25 cellular contexts compared by ENCODE assay signal in the genomic region with DNA sequence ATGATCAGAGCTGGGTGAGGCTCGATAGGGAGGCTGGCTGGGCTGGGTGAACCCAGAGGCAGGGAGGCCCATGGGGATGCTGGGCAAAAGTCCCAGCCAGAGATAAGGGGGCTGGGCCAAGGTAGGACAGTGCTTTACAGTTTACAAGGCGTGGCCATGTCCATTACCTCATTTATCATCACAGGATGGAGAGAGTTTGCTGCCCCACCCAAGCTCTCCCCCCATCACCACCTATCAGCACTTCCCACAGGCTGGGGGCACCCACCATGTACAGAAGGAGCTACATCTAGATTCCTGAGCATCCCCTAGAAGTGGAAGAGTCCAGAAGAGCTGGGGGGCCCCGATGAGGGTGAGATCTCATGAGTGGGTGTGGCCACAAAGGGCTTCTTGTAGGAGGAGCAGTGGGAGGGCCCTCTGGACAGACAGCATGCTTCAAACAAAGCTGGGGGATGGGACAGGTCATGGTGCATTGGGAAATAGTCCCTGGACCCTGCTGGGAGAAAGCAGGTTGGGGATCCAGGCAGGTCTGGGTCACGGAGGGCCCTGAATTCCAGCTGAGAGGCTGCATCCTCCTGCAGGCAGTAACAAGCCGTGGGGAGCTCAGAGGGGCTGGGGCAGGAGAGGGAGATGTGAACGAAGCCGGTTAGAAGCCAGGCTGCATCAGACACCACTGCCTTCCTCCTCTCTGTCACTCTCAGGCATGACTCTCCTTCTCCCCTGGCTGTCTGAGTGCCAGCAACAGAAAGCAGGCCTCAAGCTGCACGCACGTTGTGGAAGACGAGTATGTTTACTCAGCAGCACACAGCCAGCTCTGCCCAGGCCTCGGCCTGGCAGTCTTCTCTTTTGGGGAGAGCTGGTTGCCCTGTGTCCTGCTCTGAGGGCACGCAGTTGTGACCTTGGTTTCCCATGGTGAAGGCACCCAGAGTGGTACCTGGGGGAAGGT.
A peak's percentile ranks its signal among the peaks of the same experiment; 100 is the strongest.
DNase-seq lines count a peak whose midpoint lies in the region; ATAC-seq, FAIRE-seq and TF ChIP-seq lines count a peak whose summit lies in the region.
"Had no signal": no experiment of that assay in that cellular context is flagged by ENCODE, and none has a peak within 500 bp of the region (broad histone marks: within the 10 kb centered on the region; RNA-seq: fewer than 3 reads in every experiment).

No MANE protein-coding gene starts in this region.

- TF ChIP-seq CTCF in H1 (IDR thresholded peaks at IDR 0.05; ENCODE audit: control extremely low read depth in 1 of 3, insufficient read depth in 1 of 3, low read depth in 1 of 3, low read length in 3 of 3), result no peak

- intact Hi-C loops in left cardiac atrium (cut with DNase I), result no loop called here

- no peak overlapping the region for H3K56ac ChIP-seq in H1 (replicated peaks; ENCODE audit: insufficient read length, low read depth, low read length)

- no peak for FAIRE-seq in H1 (lab: Jason Lieb, UNC)
- FAIRE-seq: H54 had no signal

- no peak overlapping the region for H3K4ac ChIP-seq in H1 (replicated peaks; ENCODE audit: insufficient read length, low read depth, low read length)

- no peak overlapping the region for H3K9ac ChIP-seq in H1 (replicated peaks in 1 of 4; ENCODE audit: extremely low read depth in 1 of 4, low read depth in 3 of 4, low read length in 3 of 4)
- H3K9ac ChIP-seq: KMS-11 had no signal

- H2BK20ac ChIP-seq in H1 (ENCODE audit: low read length), result no peak overlapping the region

- no peak overlapping the region for H3K4me2 ChIP-seq in H1 (ENCODE audit: insufficient read depth in 1 of 2, low read depth in 2 of 2, low read length in 2 of 2)
- H3K4me2 ChIP-seq: hepatocyte, KMS-11 had no signal

- no peaks in the 10 kb centered on the region for H3K79me1 ChIP-seq in H1 (ENCODE audit: low read depth, low read length)

- no peaks in the 10 kb centered on the region for H3K27me3 Mint-ChIP-seq in activated CD4-positive, alpha-beta T cell treated with anti-CD3 and anti-CD28 coated beads, Interleukin-2, amount 10 ng/mL, durations not matched to agents 7 days and 5 days
- H3K27me3 Mint-ChIP-seq in T-helper 17 cell, result no peaks in the 10 kb centered on the region
- no peaks in the 10 kb centered on the region for H3K27me3 Mint-ChIP-seq in stimulated activated memory B cell treated with anti-CD40 and anti-IgM and Interleukin-4, amounts not matched to agents 10 μg/mL and 1 μg/mL and 100 μg/mL, for 72 hours
- H3K27me3 Mint-ChIP-seq: CD4-positive, CD25-positive, alpha-beta regulatory T cell had no signal

- H3K4me1 ChIP-seq in H1 (replicated peaks in 1 of 4; ENCODE audit: control insufficient read depth in 3 of 4, insufficient read depth in 4 of 4, low read length in 3 of 4), result peaks cover 0 to 7% (median 3%) of the 10 kb centered on the region in 4 experiments; a peak in 4 of 7 replicates

- H4K91ac ChIP-seq in H1 (replicated peaks; ENCODE audit: insufficient read length, low read length), result no peak overlapping the region

- peak overlapping the region; percentile 4; the same call in 1 of the 2 replicates for H3K18ac ChIP-seq in H1 (ENCODE audit: extremely low read depth, low read length)

- no peak for DNase-seq in activated CD4-positive, alpha-beta T cell treated with anti-CD3 and anti-CD28 coated beads, Interleukin-2, amount 10 ng/mL, durations not matched to agents 7 days and 5 days
- no peak for DNase-seq in activated CD4-positive, alpha-beta T cell treated with anti-CD3 and anti-CD28 coated beads for 1 hour
- DNase-seq in T-helper 17 cell (no peak), H1 (ENCODE audit: low read depth in 1 of 2, low spot score in 2 of 2) (no peak), islet precursor cell (no peak), left cardiac atrium (no peak), NCI-H187 (lab: John Stamatoyannopoulos, UW) (no peak)
- DNase-seq: ACHN; activated CD4-positive, alpha-beta T cell treated with anti-CD3 and anti-CD28 coated beads, Interleukin-2, amount 50 U/mL, for 4 hours; activated CD8-positive, alpha-beta memory T cell treated with anti-CD3 and anti-CD28 coated beads, Interleukin-2, amount 50 U/mL, for 48 hours; amniotic stem cell; caudate nucleus; CD4-positive, CD25-positive, alpha-beta regulatory T cell; DMS153; lower lobe of right lung; NCI-H2081; NCI-H510A treated with DMSO at 0.1 percent for 48 hours; sigmoid colon; testis had no signal

- H2BK120ac ChIP-seq in H1 (replicated peaks; ENCODE audit: low read depth, low read length), result no peak overlapping the region

- H3K14ac ChIP-seq in H1 (ENCODE audit: insufficient read length), result no peak overlapping the region

- no peak for TF ChIP-seq POLR2A in H1 (IDR thresholded peaks at IDR 0.05; ENCODE audit: control extremely low read depth in 1 of 2, low read depth in 2 of 2, low read length in 2 of 2)

- peak overlapping the region; percentile 85; the same call in 1 of the 2 replicates for H2AFZ ChIP-seq in H1 (ENCODE audit: low read length)
- H2AFZ ChIP-seq: hepatocyte had no signal

- peak overlapping the region; percentile 21 for H3K27ac Mint-ChIP-seq in activated CD4-positive, alpha-beta T cell treated with anti-CD3 and anti-CD28 coated beads, Interleukin-2, amount 10 ng/mL, durations not matched to agents 7 days and 5 days
- peak overlapping the region; percentile 73 for H3K27ac Mint-ChIP-seq in T-helper 17 cell
- peak overlapping the region; percentile 12 for H3K27ac Mint-ChIP-seq in stimulated activated memory B cell treated with anti-CD40 and anti-IgM and Interleukin-4, amounts not matched to agents 10 μg/mL and 1 μg/mL and 100 μg/mL, for 72 hours

- ATAC-seq in T-helper 17 cell (no peak), left cardiac atrium (no peak)
- ATAC-seq in stimulated activated memory B cell treated with anti-CD40 and anti-IgM and Interleukin-4, amounts not matched to agents 10 μg/mL and 1 μg/mL and 100 μg/mL, for 72 hours, result no peak
- ATAC-seq: lower lobe of right lung had no signal

- CTCF ChIA-PET in activated CD4-positive, alpha-beta T cell treated with anti-CD3 and anti-CD28 coated beads, Interleukin-2, amount 10 ng/mL, durations not matched to agents 7 days and 5 days (lab: Charles Lee), result interaction anchor here (0.9 to 1.3 kb wide), 3 partner anchors 11 to 18 kb away, joined by 3 read pairs; no protein-coding TSS in a partner anchor
- CTCF ChIA-PET in H1 (lab: Charles Lee; ENCODE audit: partially characterized antibody), result interaction anchor here (0.5 to 1.6 kb wide), 3 partner anchors 19 to 63 kb away, joined by 3 read pairs; no protein-coding TSS in a partner anchor

- H3K4me1 Mint-ChIP-seq in activated CD4-positive, alpha-beta T cell treated with anti-CD3 and anti-CD28 coated beads, Interleukin-2, amount 10 ng/mL, durations not matched to agents 7 days and 5 days, result peaks cover 25% of the 10 kb centered on the region
- peaks cover 34% of the 10 kb centered on the region for H3K4me1 Mint-ChIP-seq in T-helper 17 cell
- H3K4me1 Mint-ChIP-seq in stimulated activated memory B cell treated with anti-CD40 and anti-IgM and Interleukin-4, amounts not matched to agents 10 μg/mL and 1 μg/mL and 100 μg/mL, for 72 hours, result peaks cover 44% of the 10 kb centered on the region

- POLR2A ChIA-PET in activated CD4-positive, alpha-beta T cell treated with anti-CD3 and anti-CD28 coated beads, Interleukin-2, amount 10 ng/mL, durations not matched to agents 7 days and 5 days (lab: Charles Lee), result no interaction called here
- POLR2A ChIA-PET in H1 (lab: Charles Lee; ENCODE audit: partially characterized antibody), result no interaction called here

- H3K79me2 ChIP-seq in H1 (ENCODE audit: control insufficient read depth in 1 of 2, insufficient read depth in 2 of 2, low read length in 2 of 2), result no peaks in the 10 kb centered on the region
- H3K79me2 ChIP-seq: hepatocyte had no signal

- no peak overlapping the region for H3K4me3 Mint-ChIP-seq in activated CD4-positive, alpha-beta T cell treated with anti-CD3 and anti-CD28 coated beads, Interleukin-2, amount 10 ng/mL, durations not matched to agents 7 days and 5 days
- H3K4me3 Mint-ChIP-seq in T-helper 17 cell, result no peak overlapping the region
- no peak overlapping the region for H3K4me3 Mint-ChIP-seq in stimulated activated memory B cell treated with anti-CD40 and anti-IgM and Interleukin-4, amounts not matched to agents 10 μg/mL and 1 μg/mL and 100 μg/mL, for 72 hours
- H3K4me3 Mint-ChIP-seq: CD4-positive, CD25-positive, alpha-beta regulatory T cell had no signal

- H3K27me3 ChIP-seq in H1 (replicated peaks in 1 of 4; ENCODE audit: control insufficient read depth in 3 of 4, extremely low read depth in 1 of 4, insufficient read depth in 3 of 4, low read length in 3 of 4), result no peaks in the 10 kb centered on the region; a peak in 1 of 7 replicates
- H3K27me3 ChIP-seq: dorsolateral prefrontal cortex, hepatocyte, sigmoid colon, testis had no signal

- no peaks in the 10 kb centered on the region for H3K23me2 ChIP-seq in H1 (ENCODE audit: low read depth, low read length)

- H4K5ac ChIP-seq in H1 (ENCODE audit: insufficient read length, low read depth, low read length), result no peak overlapping the region

- no peak for TF ChIP-seq EP300 in H1 (IDR thresholded peaks at IDR 0.05; ENCODE audit: borderline replicate concordance in 1 of 2, low read depth in 2 of 2, low read length in 2 of 2)

- no peak overlapping the region for H3K27ac ChIP-seq in H1 (ENCODE audit: low read depth, low read length)
- H3K27ac ChIP-seq: epithelial cell of prostate, hepatocyte, KMS-11, lower lobe of right lung, sigmoid colon, testis had no signal

- H4K8ac ChIP-seq in H1 (ENCODE audit: extremely low read depth, insufficient read depth, low read length), result peak overlapping the region; percentile 43; the same call in 1 of the 2 replicates

- 0 out of 2 replicates have a peak overlapping the region, but pooled peaks have one; percentile 8 for H2BK5ac ChIP-seq in H1 (ENCODE audit: low read depth, low read length)

- H3K9me3 ChIP-seq in T-helper 17 cell (ENCODE audit: control insufficient read depth, low read length, poor library complexity, severe bottlenecking) (no peaks in the 10 kb centered on the region), H1 (ENCODE audit: insufficient read depth in 2 of 2, low read depth in 1 of 2, low read length in 1 of 2) (no peaks in the 10 kb centered on the region)
- H3K9me3 ChIP-seq: lower lobe of right lung, sigmoid colon, testis had no signal

- H4K20me1 ChIP-seq in H1 (replicated peaks in 1 of 2; ENCODE audit: control insufficient read depth in 1 of 2, insufficient read depth in 2 of 2, low read length in 2 of 2), result no peaks in the 10 kb centered on the region

- H3K36me3 ChIP-seq in H1 (ENCODE audit: control insufficient read depth in 2 of 4, insufficient read depth in 4 of 4, low read length in 3 of 4), result no peaks in the 10 kb centered on the region
- H3K36me3 ChIP-seq: lower lobe of right lung, sigmoid colon had no signal

- H2AK5ac ChIP-seq in H1 (ENCODE audit: low read depth, low read length), result no peak overlapping the region

- no peaks in the 10 kb centered on the region for H3K36me3 Mint-ChIP-seq in activated CD4-positive, alpha-beta T cell treated with anti-CD3 and anti-CD28 coated beads, Interleukin-2, amount 10 ng/mL, durations not matched to agents 7 days and 5 days (ENCODE audit: low read depth)
- H3K36me3 Mint-ChIP-seq in T-helper 17 cell (ENCODE audit: low read depth), result no peaks in the 10 kb centered on the region
- H3K36me3 Mint-ChIP-seq in stimulated activated memory B cell treated with anti-CD40 and anti-IgM and Interleukin-4, amounts not matched to agents 10 μg/mL and 1 μg/mL and 100 μg/mL, for 72 hours, result no peaks in the 10 kb centered on the region
- H3K36me3 Mint-ChIP-seq: CD4-positive, CD25-positive, alpha-beta regulatory T cell had no signal

- 0 out of 2 replicates have a peak overlapping the region, but pooled peaks have one; percentile 85 for H2BK15ac ChIP-seq in H1 (ENCODE audit: low read length)

- H2BK12ac ChIP-seq in H1 (ENCODE audit: low read depth, low read length), result no peak overlapping the region

- WGBS in H1 (ENCODE audit: extremely low coverage in 1 of 2, insufficient coverage in 1 of 2, insufficient read length in 1 of 2, insufficient replicate concordance in 2 of 2, low coverage in 1 of 2, low lambda C conversion rate in 2 of 2, missing lambda C conversion rate in 1 of 2), 2 experiments, result 89% methylated on average over 10 of the region's 12 CpGs; no CpG with 5 or more reads in 1 of the 2 experiments

- H3K4me3 ChIP-seq in H1 (ENCODE audit: extremely low read depth in 1 of 4, insufficient read depth in 2 of 4, low read depth in 3 of 4, low read length in 4 of 4), result no peak overlapping the region
- H3K4me3 ChIP-seq: dorsolateral prefrontal cortex, hepatocyte, lower lobe of right lung, sigmoid colon, testis had no signal

- no peaks in the 10 kb centered on the region for H3K9me3 Mint-ChIP-seq in activated CD4-positive, alpha-beta T cell treated with anti-CD3 and anti-CD28 coated beads, Interleukin-2, amount 10 ng/mL, durations not matched to agents 7 days and 5 days
- no peaks in the 10 kb centered on the region for H3K9me3 Mint-ChIP-seq in stimulated activated memory B cell treated with anti-CD40 and anti-IgM and Interleukin-4, amounts not matched to agents 10 μg/mL and 1 μg/mL and 100 μg/mL, for 72 hours
- H3K9me3 Mint-ChIP-seq: CD4-positive, CD25-positive, alpha-beta regulatory T cell had no signal

- no peak overlapping the region for H3K23ac ChIP-seq in H1 (ENCODE audit: insufficient read length)

- TF ChIP-seq RAD21 in H1 (IDR thresholded peaks at IDR 0.05 in 1 of 2, conservative IDR thresholded peaks at IDR 0.05 in 1 of 2; ENCODE audit: low read depth in 2 of 2, low read length in 2 of 2), result no peak

Comparison
In these comparisons a context has a peak if more than half of its experiments do, and no peak if none do; other contexts are left out.
1. H3K27ac Mint-ChIP-seq: peak in every context shown above with its lines; median percentile 73 in T-helper 17 cell; 21 in activated CD4-positive, alpha-beta T cell treated with anti-CD3 and anti-CD28 coated beads, Interleukin-2, amount 10 ng/mL, durations not matched to agents 7 days and 5 days; 12 in stimulated activated memory B cell treated with anti-CD40 and anti-IgM and Interleukin-4, amounts not matched to agents 10 μg/mL and 1 μg/mL and 100 μg/mL, for 72 hours.